18 cellular contexts compared by ENCODE assay signal in genomic region chr3:55169161-55169560, GRCh38.
DNase-seq lines count a peak whose midpoint lies in the region; ATAC-seq and TF ChIP-seq lines count a peak whose summit lies in the region.
"Had no signal": no experiment of that assay in that cellular context is flagged by ENCODE, and none has a peak within 500 bp of the region (broad histone marks: within the 10 kb centered on the region; RNA-seq: fewer than 3 reads in every experiment).

No MANE protein-coding gene starts in this region.

- TF ChIP-seq EP300 in esophagus muscularis mucosa (IDR thresholded peaks at IDR 0.05), result no peak

- CTCF ChIA-PET in PC-3 (lab: Charles Lee), result no interaction called here

- H4K20me1 ChIP-seq in PC-3 (ENCODE audit: low read length) (no peaks in the 10 kb centered on the region), smooth muscle cell (ENCODE audit: low read depth) (no peaks in the 10 kb centered on the region)

- H3K9me2 ChIP-seq in PC-3 (replicated peaks; ENCODE audit: low read length), result no peaks in the 10 kb centered on the region

- H3K4me2 ChIP-seq in PC-3 (ENCODE audit: low read length) (no peak overlapping the region), smooth muscle cell (no peak overlapping the region)

- ATAC-seq in PC-3 (no peak), gastrocnemius medialis (no peak), HG03095 (IDR thresholded peaks at IDR 0.05; ENCODE audit: unreplicated experiment) (no peak)
- ATAC-seq: GM12878, Right ventricle myocardium inferior had no signal

- in situ Hi-C loops in gastrocnemius medialis (cut with MboI; ENCODE audit: low sequenced_read_pairs in 4 of 4), result no loop called here

- H3K27me3 ChIP-seq in PC-3 (ENCODE audit: low read length), result no peaks in the 10 kb centered on the region
- H3K27me3 ChIP-seq in esophagus muscularis mucosa, result no peaks in the 10 kb centered on the region
- H3K27me3 ChIP-seq in smooth muscle cell (ENCODE audit: low read depth), result no peaks in the 10 kb centered on the region
- H3K27me3 ChIP-seq in gastrocnemius medialis, result no peaks in the 10 kb centered on the region
- H3K27me3 ChIP-seq: BE2C had no signal

- no peaks in the 10 kb centered on the region for H3K36me3 ChIP-seq in PC-3 (ENCODE audit: low read depth, low read length)
- no peaks in the 10 kb centered on the region for H3K36me3 ChIP-seq in esophagus muscularis mucosa
- no peaks in the 10 kb centered on the region for H3K36me3 ChIP-seq in smooth muscle cell (ENCODE audit: low read depth)
- H3K36me3 ChIP-seq in gastrocnemius medialis, result no peaks in the 10 kb centered on the region
- H3K36me3 ChIP-seq: BE2C had no signal

- peaks cover 18% of the 10 kb centered on the region; the same call in 1 of the 2 replicates for H3K4me1 ChIP-seq in PC-3 (ENCODE audit: insufficient read depth, low read length)
- H3K4me1 ChIP-seq in esophagus muscularis mucosa, result peaks cover 0 to 33% (median 20%) of the 10 kb centered on the region in 4 donors
- H3K4me1 ChIP-seq in smooth muscle cell (ENCODE audit: low read depth), result no peaks in the 10 kb centered on the region
- no peaks in the 10 kb centered on the region for H3K4me1 ChIP-seq in gastrocnemius medialis
- H3K4me1 ChIP-seq: BE2C had no signal

- no peaks in the 10 kb centered on the region for H3K27me3 Mint-ChIP-seq in activated naive CD8-positive, alpha-beta T cell treated with anti-CD3 and anti-CD28 coated beads for 36 hours
- H3K27me3 Mint-ChIP-seq: CD4-positive, alpha-beta T cell had no signal

- no TSS peak for BruUV-seq in PC-3 (replicated peaks; lab: Mats Ljungman, UMichigan)

- TF ChIP-seq POLR2A in esophagus muscularis mucosa (IDR thresholded peaks at IDR 0.05; ENCODE audit: low read depth) (no peak), gastrocnemius medialis (IDR thresholded peaks at IDR 0.05) (no peak)

- H3K9ac ChIP-seq in PC-3 (ENCODE audit: low read length) (peak overlapping the region; percentile 63), smooth muscle cell (ENCODE audit: low read depth) (no peak overlapping the region)

- no peak overlapping the region for H3K27ac Mint-ChIP-seq in activated naive CD8-positive, alpha-beta T cell treated with anti-CD3 and anti-CD28 coated beads for 36 hours
- H3K27ac Mint-ChIP-seq: CD4-positive, alpha-beta T cell had no signal

- no peaks in the 10 kb centered on the region for H3F3A ChIP-seq in PC-3 (ENCODE audit: low read length, unreplicated experiment)
- peaks cover 16% of the 10 kb centered on the region for H3F3A ChIP-seq in smooth muscle cell (ENCODE audit: low read depth)

- no peak overlapping the region for H3K4me3 Mint-ChIP-seq in activated naive CD8-positive, alpha-beta T cell treated with anti-CD3 and anti-CD28 coated beads for 36 hours
- H3K4me3 Mint-ChIP-seq: CD4-positive, alpha-beta T cell had no signal

- H3K79me2 ChIP-seq in PC-3 (ENCODE audit: low read length) (no peaks in the 10 kb centered on the region), smooth muscle cell (ENCODE audit: low read depth) (no peaks in the 10 kb centered on the region)

- H3K4me3 ChIP-seq in PC-3 (ENCODE audit: low read length), result no peak overlapping the region
- H3K4me3 ChIP-seq in esophagus muscularis mucosa, result no peak overlapping the region
- no peak overlapping the region for H3K4me3 ChIP-seq in smooth muscle cell
- H3K4me3 ChIP-seq in gastrocnemius medialis, result no peak overlapping the region
- H3K4me3 ChIP-seq: GM12878 had no signal

- no peak for TF ChIP-seq CTCF in PC-3 (conservative IDR thresholded peaks at IDR 0.05; ENCODE audit: low read depth, low read length)
- no peak for TF ChIP-seq CTCF in esophagus muscularis mucosa (IDR thresholded peaks at IDR 0.05)
- no peak for TF ChIP-seq CTCF in smooth muscle cell (IDR thresholded peaks at IDR 0.05; ENCODE audit: borderline replicate concordance, insufficient read depth, poor library complexity, severe bottlenecking)
- TF ChIP-seq CTCF in gastrocnemius medialis (IDR thresholded peaks at IDR 0.05 in 4 of 5, conservative IDR thresholded peaks at IDR 0.05 in 1 of 5), result no peak

- intact Hi-C loops in PC-3 (cut with micrococcal nuclease), result no loop called here
- intact Hi-C loops in esophagus muscularis mucosa (cut with DNase I), result loop anchor here (5.0 kb wide), 1 partner anchor 217 kb away; no protein-coding TSS in a partner anchor
- intact Hi-C loops in gastrocnemius medialis (cut with DNase I; ENCODE audit: low total_unique reads), result no loop called here

- POLR2A ChIA-PET in PC-3 (lab: Charles Lee; ENCODE audit: unreplicated experiment), result no interaction called here

- H3K9me3 ChIP-seq in PC-3 (ENCODE audit: low read length), result no peaks in the 10 kb centered on the region
- H3K9me3 ChIP-seq in esophagus muscularis mucosa, result peaks cover 0 to 10% (median 0%) of the 10 kb centered on the region in 4 donors
- no peaks in the 10 kb centered on the region for H3K9me3 ChIP-seq in smooth muscle cell (replicated peaks; ENCODE audit: low read depth)
- no peaks in the 10 kb centered on the region for H3K9me3 ChIP-seq in gastrocnemius medialis
- H3K9me3 ChIP-seq: BE2C had no signal

- H3K27ac ChIP-seq in PC-3 (ENCODE audit: low read length) (peak overlapping the region; percentile 90), esophagus muscularis mucosa (replicated peaks in 1 of 4) (no peak overlapping the region), smooth muscle cell (ENCODE audit: low read depth) (peak overlapping the region; percentile 87), gastrocnemius medialis (no peak overlapping the region)

- H2AFZ ChIP-seq in PC-3 (ENCODE audit: low read length) (no peak overlapping the region), smooth muscle cell (ENCODE audit: low read depth) (no peak overlapping the region)

- no peaks in the 10 kb centered on the region for H3K9me3 Mint-ChIP-seq in activated naive CD8-positive, alpha-beta T cell treated with anti-CD3 and anti-CD28 coated beads for 36 hours

- no peaks in the 10 kb centered on the region for H3K36me3 Mint-ChIP-seq in activated naive CD8-positive, alpha-beta T cell treated with anti-CD3 and anti-CD28 coated beads for 36 hours

- DNase-seq in ELR (ENCODE audit: low read depth) (peak; percentile 84), PC-3 (no peak), esophagus muscularis mucosa (ENCODE audit: extremely low spot score) (peak; percentile 42), smooth muscle cell (lab: John Stamatoyannopoulos, UW; ENCODE audit: unreplicated experiment) (no peak), gastrocnemius medialis (no peak)
- no peak for DNase-seq in activated naive CD8-positive, alpha-beta T cell treated with anti-CD3 and anti-CD28 coated beads for 36 hours
- DNase-seq: BE2C; Calu3; CD4-positive, alpha-beta T cell; DMS53; Karpas-422; MM.1S; NCI-H1092 treated with DMSO at 0.1 percent for 48 hours; NCI-H1694; NCI-H2227 treated with DMSO at 0.1 percent for 48 hours had no signal

- H3K4me1 Mint-ChIP-seq in activated naive CD8-positive, alpha-beta T cell treated with anti-CD3 and anti-CD28 coated beads for 36 hours, result no peaks in the 10 kb centered on the region

Comparison
In these comparisons a context has a peak if more than half of its experiments do, and no peak if none do; other contexts are left out.
1. DNase-seq: peak in ELR (single experiment) and esophagus muscularis mucosa (single experiment); none in PC-3 (single experiment), smooth muscle cell (single experiment), gastrocnemius medialis (0 of 2) and activated naive CD8-positive, alpha-beta T cell treated with anti-CD3 and anti-CD28 coated beads for 36 hours (single experiment).
2. H3K27ac ChIP-seq: peak in PC-3 (single experiment) and smooth muscle cell (single experiment); none in esophagus muscularis mucosa (0 of 4) and gastrocnemius medialis (0 of 4).